In the genomic region with DNA sequence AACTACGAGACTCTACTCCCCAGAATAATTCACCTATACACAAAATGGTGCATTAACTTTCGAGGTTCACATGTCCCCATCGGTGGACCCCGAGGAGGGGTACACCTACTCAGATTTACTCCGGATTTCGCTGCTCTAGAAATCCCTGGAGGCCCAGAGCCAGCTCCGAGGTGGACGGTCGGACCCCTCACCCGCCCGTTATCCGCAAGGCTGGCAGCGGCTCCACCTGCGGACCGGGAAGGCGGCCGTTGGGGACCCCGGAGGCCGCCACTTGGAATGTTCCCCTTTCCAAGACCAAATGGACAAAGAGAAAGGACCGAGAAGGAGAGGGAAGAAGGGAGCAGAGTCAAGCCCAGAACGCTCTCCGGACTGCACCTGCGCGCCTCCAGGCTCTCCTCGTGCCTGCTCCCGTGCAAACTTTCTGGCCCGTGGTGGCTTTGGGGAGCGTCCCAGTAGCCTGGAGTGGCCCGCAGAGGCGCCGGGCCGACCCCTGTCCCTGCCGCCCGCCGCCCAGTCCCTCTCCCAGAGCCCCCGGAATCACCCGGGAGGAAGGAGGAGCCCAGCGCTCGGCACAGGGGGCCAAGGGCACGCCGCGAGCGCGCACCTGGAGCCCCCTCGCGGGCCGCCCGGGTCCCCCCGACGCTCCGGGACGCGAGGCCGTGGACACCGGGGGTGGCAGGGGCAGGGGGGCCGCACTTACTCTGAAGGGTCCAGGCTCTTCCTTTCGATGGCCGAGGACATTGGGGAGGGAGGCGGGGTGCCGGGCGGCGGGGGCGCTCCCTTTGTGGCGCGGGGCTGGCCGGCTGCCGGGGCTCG, we compare ENCODE assay signal across 8 cellular contexts. TPM values are rescaled to one million over a fixed set of nuclear protein-coding genes. Genes with fewer than 3 reads are reported as not detected.
DNase-seq lines count a peak whose midpoint lies in the region; ATAC-seq and TF ChIP-seq lines count a peak whose summit lies in the region.

No MANE protein-coding gene starts in this region.

- H3K36me3 Mint-ChIP-seq in activated T-helper 1 cell treated with anti-CD3 and anti-CD28 coated beads, Interleukin-12 subunit alpha, Interleukin-12 subunit beta, Interleukin-2, Interleukin-4 antibody, amounts not matched to agents 30 ng/mL and 10 ng/mL and 1 ng/mL, durations not matched to agents 14 hours and 24 hours and 36 hours (ENCODE audit: low read depth) = no peaks in the 10 kb centered on the region
- H3K36me3 Mint-ChIP-seq in immature natural killer cell = no peaks in the 10 kb centered on the region

- no peak for TF ChIP-seq CTCF in stomach (IDR thresholded peaks at IDR 0.05)

- no peaks in the 10 kb centered on the region for H3K9me3 ChIP-seq in stomach

- H3K4me3 ChIP-seq in stomach = peak overlapping the region; percentile 59 to 87 (median 64)

- peaks cover 5% of the 10 kb centered on the region for H3K4me1 Mint-ChIP-seq in activated T-helper 1 cell treated with anti-CD3 and anti-CD28 coated beads, Interleukin-12 subunit alpha, Interleukin-12 subunit beta, Interleukin-2, Interleukin-4 antibody, amounts not matched to agents 30 ng/mL and 10 ng/mL and 1 ng/mL, durations not matched to agents 14 hours and 24 hours and 36 hours (ENCODE audit: low read depth)
- peaks cover 11 to 22% of the 10 kb centered on the region in 2 donors for H3K4me1 Mint-ChIP-seq in immature natural killer cell

- TF ChIP-seq EP300 in stomach (IDR thresholded peaks at IDR 0.05) = no peak

- H3K27me3 ChIP-seq in stomach = peaks cover 0 to 85% (median 19%) of the 10 kb centered on the region in 3 donors

- ATAC-seq in left cardiac atrium (peak; percentile 3 to 13), HG03460 (IDR thresholded peaks at IDR 0.05; ENCODE audit: unreplicated experiment) (no peak)

- H3K9me3 Mint-ChIP-seq in activated T-helper 1 cell treated with anti-CD3 and anti-CD28 coated beads, Interleukin-12 subunit alpha, Interleukin-12 subunit beta, Interleukin-2, Interleukin-4 antibody, amounts not matched to agents 30 ng/mL and 10 ng/mL and 1 ng/mL, durations not matched to agents 14 hours and 24 hours and 36 hours = no peaks in the 10 kb centered on the region
- no peaks in the 10 kb centered on the region for H3K9me3 Mint-ChIP-seq in immature natural killer cell

- peaks cover 15 to 28% (median 20%) of the 10 kb centered on the region in 4 donors for H3K4me1 ChIP-seq in stomach

- peak overlapping the region; percentile 26 for H3K4me3 Mint-ChIP-seq in activated T-helper 1 cell treated with anti-CD3 and anti-CD28 coated beads, Interleukin-12 subunit alpha, Interleukin-12 subunit beta, Interleukin-2, Interleukin-4 antibody, amounts not matched to agents 30 ng/mL and 10 ng/mL and 1 ng/mL, durations not matched to agents 14 hours and 24 hours and 36 hours
- peak overlapping the region; percentile 49 to 70 (median 54) for H3K4me3 Mint-ChIP-seq in immature natural killer cell

- intact Hi-C loops in left cardiac atrium (cut with DNase I) = no loop called here
- intact Hi-C loops in cardiac septum (cut with DNase I) = loop anchor here (2.0 kb wide), 1 partner anchor 74 kb away; no protein-coding TSS in a partner anchor
- intact Hi-C loops in activated T-helper 1 cell treated with anti-CD3 and anti-CD28 coated beads, Interleukin-12 subunit alpha, Interleukin-12 subunit beta, Interleukin-2, Interleukin-4 antibody, amounts not matched to agents 30 ng/mL and 10 ng/mL and 1 ng/mL, durations not matched to agents 14 hours and 24 hours and 36 hours (cut with micrococcal nuclease) = no loop called here
- intact Hi-C loops in stomach (cut with DNase I; ENCODE audit: low total_unique reads) = no loop called here

- no peak for TF ChIP-seq POLR2A in stomach (IDR thresholded peaks at IDR 0.05)

- peak overlapping the region; percentile 30 to 87 (median 78) for H3K27ac ChIP-seq in stomach

- 3 to 7% (median 4%) methylated on average over 25 to 68 of the region's 68 CpGs for WGBS in stomach, 5 donors

- H3K27me3 Mint-ChIP-seq in activated T-helper 1 cell treated with anti-CD3 and anti-CD28 coated beads, Interleukin-12 subunit alpha, Interleukin-12 subunit beta, Interleukin-2, Interleukin-4 antibody, amounts not matched to agents 30 ng/mL and 10 ng/mL and 1 ng/mL, durations not matched to agents 14 hours and 24 hours and 36 hours (ENCODE audit: insufficient read depth) = peaks cover 67% of the 10 kb centered on the region
- peaks cover 22 to 46% (median 28%) of the 10 kb centered on the region in 3 donors for H3K27me3 Mint-ChIP-seq in immature natural killer cell (ENCODE audit: low read depth in 3 of 3)

- H3K36me3 ChIP-seq in stomach = no peaks in the 10 kb centered on the region

- H3K27ac Mint-ChIP-seq in activated T-helper 1 cell treated with anti-CD3 and anti-CD28 coated beads, Interleukin-12 subunit alpha, Interleukin-12 subunit beta, Interleukin-2, Interleukin-4 antibody, amounts not matched to agents 30 ng/mL and 10 ng/mL and 1 ng/mL, durations not matched to agents 14 hours and 24 hours and 36 hours = no peak overlapping the region
- H3K27ac Mint-ChIP-seq in immature natural killer cell = no peak overlapping the region

- DNase-seq in left cardiac atrium = no peak
- no peak for DNase-seq in cardiac septum (ENCODE audit: low spot score)
- no peak for DNase-seq in activated T-helper 1 cell treated with anti-CD3 and anti-CD28 coated beads, Interleukin-12 subunit alpha, Interleukin-12 subunit beta, Interleukin-2, Interleukin-4 antibody, amounts not matched to agents 30 ng/mL and 10 ng/mL and 1 ng/mL, durations not matched to agents 14 hours and 24 hours and 36 hours (ENCODE audit: low spot score)
- DNase-seq in immature natural killer cell = no peak
- no peak for DNase-seq in stomach
- DNase-seq in activated gamma-delta T cell (lab: John Stamatoyannopoulos, UW) = no peak
- no peak for DNase-seq in NCI-H82 treated with DMSO at 0.1 percent for 48 hours (lab: John Stamatoyannopoulos, UW; ENCODE audit: unreplicated experiment)

RNA-seq across cellular contexts. Expression of a gene that starts 23.0 kb away (rescaled TPM):
- total RNA-seq in left cardiac atrium (10 to 100 TPM; 15.4 to 15.8 TPM), cardiac septum (10.9 TPM), stomach (10 to 100 TPM in 3 of 5 donors, 1 to 10 TPM in 1, not detected in 1; 9.6 to 54.7 (median 12.3) TPM)
- not detected in 2 replicates for total RNA-seq in activated T-helper 1 cell treated with anti-CD3 and anti-CD28 coated beads, Interleukin-12 subunit alpha, Interleukin-12 subunit beta, Interleukin-2, Interleukin-4 antibody, amounts not matched to agents 30 ng/mL and 10 ng/mL and 1 ng/mL, durations not matched to agents 14 hours and 24 hours and 36 hours
- polyA plus RNA-seq in immature natural killer cell (1 to 10 TPM in 2 of 3 donors, under 1 TPM in 1; 0.31 to 2.8 (median 1.9) TPM), stomach (10 to 100 TPM in 2 of 3 donors, 1 to 10 TPM in 1; 9.1 to 12.7 (median 11.5) TPM)
